ENCODE assay signal across 15 cellular contexts in the genomic region with DNA sequence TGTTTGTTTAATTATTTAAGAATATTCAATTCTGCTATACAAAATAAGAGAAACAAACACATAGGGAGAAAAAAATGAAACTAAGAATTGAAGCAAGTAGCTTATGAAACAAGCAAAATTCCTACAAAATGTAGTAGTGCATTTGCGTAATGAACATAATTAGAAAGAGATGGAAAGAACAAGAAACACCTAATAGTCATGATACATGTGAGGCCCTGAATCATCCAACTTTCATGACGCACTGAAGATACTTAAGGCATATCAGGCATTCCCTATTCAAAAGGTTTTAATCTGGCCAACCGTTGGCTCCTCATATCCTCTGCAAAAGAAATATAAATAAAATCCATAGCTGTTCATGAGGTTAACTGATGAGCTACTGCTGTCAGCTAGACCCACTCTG. TPM values are rescaled to one million over a fixed set of nuclear protein-coding genes. Genes with fewer than 3 reads are reported as not detected.
DNase-seq lines count a peak whose midpoint lies in the region; ATAC-seq and TF ChIP-seq lines count a peak whose summit lies in the region.
"Had no signal": no experiment of that assay in that cellular context is flagged by ENCODE, and none has a peak within 500 bp of the region (broad histone marks: within the 10 kb centered on the region; RNA-seq: fewer than 3 reads in every experiment).

No MANE protein-coding gene starts in this region.

- H2AFZ ChIP-seq in GM23248 = peak overlapping the region; percentile 27; the same call in 1 of the 2 replicates

- no peak overlapping the region for H3K4me3 Mint-ChIP-seq in central memory CD8-positive, alpha-beta T cell
- H3K4me3 Mint-ChIP-seq: B cell; CD4-positive, alpha-beta memory T cell had no signal

- H3K27ac ChIP-seq in GM23248 (peak overlapping the region; percentile 78), SJCRH30 (no peak overlapping the region)

- no peaks in the 10 kb centered on the region for H3K27me3 ChIP-seq in GM23248 (replicated peaks; ENCODE audit: insufficient read depth)
- no peaks in the 10 kb centered on the region for H3K27me3 ChIP-seq in SJCRH30

- H3K27ac Mint-ChIP-seq in central memory CD8-positive, alpha-beta T cell (ENCODE audit: low read depth) = peak overlapping the region; percentile 50
- H3K27ac Mint-ChIP-seq: B cell; CD4-positive, alpha-beta memory T cell had no signal

- no peaks in the 10 kb centered on the region for H3K4me1 Mint-ChIP-seq in central memory CD8-positive, alpha-beta T cell

- TF ChIP-seq CTCF in AG09319 (IDR thresholded peaks at IDR 0.05; ENCODE audit: low read depth, low read length) = no peak
- no peak for TF ChIP-seq CTCF in foreskin fibroblast (IDR thresholded peaks at IDR 0.05; ENCODE audit: low read depth, low read length)

- no peak for ATAC-seq in central memory CD8-positive, alpha-beta T cell (replicated peaks; ENCODE audit: extremely low read depth, poor library complexity, severe bottlenecking)
- ATAC-seq in GM21526 (IDR thresholded peaks at IDR 0.05; ENCODE audit: low FRiP score, unreplicated experiment) (no peak), GM19455 (IDR thresholded peaks at IDR 0.05; ENCODE audit: unreplicated experiment) (no peak)

- H3F3A ChIP-seq in GM23248 (ENCODE audit: insufficient read depth) = peaks cover 42% of the 10 kb centered on the region

- peaks cover 3% of the 10 kb centered on the region for H3K36me3 Mint-ChIP-seq in central memory CD8-positive, alpha-beta T cell (ENCODE audit: insufficient read depth)
- H3K36me3 Mint-ChIP-seq: CD4-positive, alpha-beta memory T cell had no signal

- H3K9me3 ChIP-seq in GM23248 (ENCODE audit: low read depth) (no peaks in the 10 kb centered on the region), SJCRH30 (replicated peaks) (no peaks in the 10 kb centered on the region)

- no peaks in the 10 kb centered on the region for H3K27me3 Mint-ChIP-seq in central memory CD8-positive, alpha-beta T cell
- H3K27me3 Mint-ChIP-seq: B cell; CD4-positive, alpha-beta memory T cell had no signal

- H3K4me1 ChIP-seq in GM23248 (ENCODE audit: insufficient read depth) (peaks cover 40% of the 10 kb centered on the region), SJCRH30 (peaks cover 20% of the 10 kb centered on the region)

- peak overlapping the region; percentile 69 for H3K4me2 ChIP-seq in GM23248 (ENCODE audit: unreplicated experiment)

- WGBS in GM23248 (ENCODE audit: low coverage in 1 of 2, low lambda C conversion rate in 2 of 2, missing lambda C conversion rate in 2 of 2), 2 experiments = 2 to 5% methylated on average over 3 of the region's 3 CpGs

- no peaks in the 10 kb centered on the region for H3K79me2 ChIP-seq in GM23248 (ENCODE audit: insufficient read depth)

- DNase-seq in AG09319 (ENCODE audit: extremely low read depth, low read depth) (peak; percentile 72), GM23248 (peak; percentile 93), foreskin fibroblast (peak; percentile 34 to 69), SJCRH30 (no peak)
- no peak for DNase-seq in central memory CD8-positive, alpha-beta T cell (ENCODE audit: low spot score in 2 of 2)
- no peak for DNase-seq in activated effector memory CD4-positive, alpha-beta T cell treated with Interleukin-2 at 50 U/mL for 16 hours
- DNase-seq: CD4-positive, alpha-beta memory T cell; Karpas-422; NCI-H1105 treated with DMSO at 0.1 percent for 48 hours; NCI-H2029; NCI-H2171 treated with DMSO at 0.1 percent for 48 hours; SHP77 treated with DMSO at 0.1 percent for 48 hours had no signal

- H4K20me1 ChIP-seq in GM23248 (ENCODE audit: insufficient read depth) = no peaks in the 10 kb centered on the region

- peak overlapping the region; percentile 26 for H3K9ac ChIP-seq in GM23248

- H3K36me3 ChIP-seq in GM23248 (ENCODE audit: low read depth) (no peaks in the 10 kb centered on the region), SJCRH30 (no peaks in the 10 kb centered on the region)

- no peaks in the 10 kb centered on the region for H3K9me2 ChIP-seq in GM23248 (ENCODE audit: insufficient read depth)

- H3K4me3 ChIP-seq in GM23248 = no peak overlapping the region; the same call in 1 of the 2 replicates
- no peak overlapping the region for H3K4me3 ChIP-seq in foreskin fibroblast (ENCODE audit: low read depth in 1 of 2, low read length in 2 of 2)
- H3K4me3 ChIP-seq in SJCRH30 = no peak overlapping the region

- H3K9me3 Mint-ChIP-seq in central memory CD8-positive, alpha-beta T cell = no peaks in the 10 kb centered on the region
- H3K9me3 Mint-ChIP-seq: CD4-positive, alpha-beta memory T cell had no signal

- in situ Hi-C loops in GM23248 (cut with MboI) = no loop called here

RNA-seq across cellular contexts. Expression of a gene that starts 14.5 kb away (rescaled TPM):
- 44.1 and 48.3 TPM in 2 replicates for total RNA-seq in GM23248 (2014; rRNA removed; shearing (Covaris generic))
- polyA plus RNA-seq in GM23248 (2016; fragmentation: Nextera tagmentation; extraction: Ambion mirVana) = 13.0 TPM in 2 replicates
- 130 and 137 TPM in 2 replicates for total RNA-seq in SJCRH30 (2014; rRNA removed; shearing (Covaris generic))

Comparison
In these comparisons a context has a peak if more than half of its experiments do, and no peak if none do; other contexts are left out.
1. DNase-seq: peak in AG09319 (single experiment), GM23248 (single experiment) and foreskin fibroblast (2 of 2); none in central memory CD8-positive, alpha-beta T cell (0 of 2), activated effector memory CD4-positive, alpha-beta T cell treated with Interleukin-2 at 50 U/mL for 16 hours (single experiment) and SJCRH30 (0 of 2).